In the genomic region with DNA sequence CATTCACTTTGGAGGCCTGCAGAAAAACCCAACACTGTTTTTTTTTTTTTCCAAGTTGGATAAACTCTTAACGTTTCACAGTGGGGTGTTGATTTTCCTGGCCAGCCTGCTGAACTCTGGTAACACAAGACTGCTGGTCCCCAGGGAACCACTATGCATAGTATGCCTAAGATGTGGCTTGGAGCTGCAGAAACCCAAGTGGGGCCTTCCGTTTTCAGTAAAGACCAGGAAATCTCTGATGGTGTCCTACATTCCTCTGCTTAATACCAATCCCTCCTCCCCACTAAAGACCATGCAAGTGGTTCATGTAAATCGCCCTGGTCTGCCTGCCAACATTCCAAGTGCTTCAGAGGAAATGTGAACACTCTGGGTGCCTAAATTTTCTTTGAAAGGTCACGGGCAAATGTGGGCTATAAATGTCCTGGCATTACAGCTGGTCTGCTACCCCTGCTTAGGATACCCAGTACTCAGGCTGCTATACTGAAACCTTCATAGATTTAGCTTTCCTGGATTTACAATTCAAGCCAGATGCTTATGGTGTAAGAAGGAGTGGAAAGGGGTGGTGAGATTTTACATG, we compare ENCODE assay signal across 22 cellular contexts.
DNase-seq lines count a peak whose midpoint lies in the region; ATAC-seq and TF ChIP-seq lines count a peak whose summit lies in the region.
"Had no signal": no experiment of that assay in that cellular context is flagged by ENCODE, and none has a peak within 500 bp of the region (broad histone marks: within the 10 kb centered on the region; RNA-seq: fewer than 3 reads in every experiment).

No MANE protein-coding gene starts in this region.

- H3K4me3 ChIP-seq in RWPE2 (ENCODE audit: severe bottlenecking) (no peak overlapping the region), skeletal muscle cell (ENCODE audit: low read depth, low read length) (no peak overlapping the region)
- H3K4me3 ChIP-seq: HAP-1, ovary, right lobe of liver had no signal

- TF ChIP-seq CTCF in RWPE2 (IDR thresholded peaks at IDR 0.05; ENCODE audit: poor library complexity, severe bottlenecking) = no peak

- no peak overlapping the region for H3K27ac ChIP-seq in RWPE2 (ENCODE audit: poor library complexity, severe bottlenecking)
- H3K27ac ChIP-seq: 22Rv1, ovary, right lobe of liver, VCaP had no signal

- H3K36me3 ChIP-seq in RWPE2 (ENCODE audit: low read depth) = no peaks in the 10 kb centered on the region
- H3K36me3 ChIP-seq: BE2C, HAP-1, ovary, right lobe of liver had no signal

- H3K27me3 ChIP-seq in RWPE2 (ENCODE audit: insufficient read depth, poor library complexity, severe bottlenecking) = peaks cover 6% of the 10 kb centered on the region
- H3K27me3 ChIP-seq: BE2C, ovary, right lobe of liver had no signal

- H3K4me1 ChIP-seq in RWPE2 (ENCODE audit: insufficient read depth, poor library complexity, severe bottlenecking) = no peaks in the 10 kb centered on the region
- H3K4me1 ChIP-seq: HAP-1, right lobe of liver had no signal

- ATAC-seq in RWPE2 (ENCODE audit: low read depth) (peak; percentile 13; the same call in 2 of the 3 replicates), GM18519 (IDR thresholded peaks at IDR 0.05; ENCODE audit: low FRiP score, unreplicated experiment) (no peak), HG02970 (IDR thresholded peaks at IDR 0.05; ENCODE audit: low FRiP score, unreplicated experiment) (no peak)
- ATAC-seq: right lobe of liver, T-helper 17 cell had no signal

- DNase-seq in DMS 273 (lab: John Stamatoyannopoulos, UW; ENCODE audit: unreplicated experiment) (peak; percentile 33), DMS 273 treated with DMSO at 0.1 percent for 48 hours (lab: John Stamatoyannopoulos, UW) (no peak), RWPE2 (ENCODE audit: low spot score) (no peak), iPS DF 19.7 (ENCODE audit: low read depth, low spot score) (peak; percentile 96), skeletal muscle cell (ENCODE audit: low read depth) (peak; percentile 0)
- no peak for DNase-seq in stimulated activated CD4-positive, alpha-beta T cell treated with anti-CD3 and anti-CD28 coated beads, Interleukin-4, amount 100 ng/mL, for 4 hours
- DNase-seq: activated CD8-positive, alpha-beta memory T cell treated with anti-CD3 and anti-CD28 coated beads, Interleukin-2, amount 50 U/mL, for 48 hours; activated effector memory CD4-positive, alpha-beta T cell treated with anti-CD3 and anti-CD28 coated beads, Interleukin-2, amount 50 U/mL, for 16 hours; BE2C; caudate nucleus; NCI-H1694 treated with DMSO at 0.1 percent for 48 hours; NCI-H446 treated with DMSO at 0.1 percent for 48 hours; ovary; right lobe of liver; SIG-M5; stimulated activated CD4-positive, alpha-beta T cell treated with anti-CD3 and anti-CD28 coated beads, Interleukin-2, amount 100 ng/mL, for 24 hours; T-helper 17 cell had no signal

- peaks cover 2% of the 10 kb centered on the region for H3K9me3 ChIP-seq in RWPE2 (ENCODE audit: severe bottlenecking)
- H3K9me3 ChIP-seq: BE2C, HAP-1, ovary, right lobe of liver had no signal

Comparison
In these comparisons a context has a peak if more than half of its experiments do, and no peak if none do; other contexts are left out.
1. DNase-seq: peak in DMS 273 (single experiment), iPS DF 19.7 (single experiment) and skeletal muscle cell (single experiment); none in DMS 273 treated with DMSO at 0.1 percent for 48 hours (single experiment), RWPE2 (single experiment) and stimulated activated CD4-positive, alpha-beta T cell treated with anti-CD3 and anti-CD28 coated beads, Interleukin-4, amount 100 ng/mL, for 4 hours (0 of 2).